In genomic region chr2:127048969-127049897, GRCh38 we compare ENCODE assay signal across 1 cellular context.
TF ChIP-seq lines count a peak whose summit lies in the region.

No MANE protein-coding gene starts in this region.

TF ChIP-seq in SK-N-SH, 30 proteins besides CTCF, POLR2A, EP300 and RAD21 (continued from another document):
- TF ChIP-seq USF1 (IDR thresholded peaks at IDR 0.05; ENCODE audit: borderline replicate concordance, low read depth): no peak
- TF ChIP-seq FOXM1 (IDR thresholded peaks at IDR 0.05; ENCODE audit: low read depth): no peak
